ENCODE assay signal across 8 cellular contexts in genomic region chr14:50658203-50658602, GRCh38. TPM values are rescaled to one million over a fixed set of nuclear protein-coding genes. Genes with fewer than 3 reads are reported as not detected.
A peak's percentile ranks its signal among the peaks of the same experiment; 100 is the strongest.
DNase-seq lines count a peak whose midpoint lies in the region; ATAC-seq and TF ChIP-seq lines count a peak whose summit lies in the region.

No MANE protein-coding gene starts in this region.

- H3K9me3 Mint-ChIP-seq in endothelial cell (ENCODE audit: unreplicated experiment): no peaks in the 10 kb centered on the region
- H3K9me3 Mint-ChIP-seq in naive thymus-derived CD4-positive, alpha-beta T cell: no peaks in the 10 kb centered on the region

- TF ChIP-seq CTCF in endothelial cell (IDR thresholded peaks at IDR 0.05; ENCODE audit: unreplicated experiment): no peak
- TF ChIP-seq CTCF in thoracic aorta (IDR thresholded peaks at IDR 0.05): no peak

- CTCF ChIA-PET in naive thymus-derived CD4-positive, alpha-beta T cell (lab: Charles Lee): no interaction called here

- H3K27ac ChIP-seq in thoracic aorta: peak overlapping the region in 1 of 2 donors; percentile 38
- H3K27ac ChIP-seq in naive thymus-derived CD4-positive, alpha-beta T cell (ENCODE audit: low read depth, low read length): no peak overlapping the region

- POLR2A ChIA-PET in naive thymus-derived CD4-positive, alpha-beta T cell (lab: Charles Lee): no interaction called here

- H3K27me3 ChIP-seq in thoracic aorta (replicated peaks; ENCODE audit: insufficient read depth): no peaks in the 10 kb centered on the region
- no peaks in the 10 kb centered on the region for H3K27me3 ChIP-seq in naive thymus-derived CD4-positive, alpha-beta T cell (ENCODE audit: control insufficient read depth in 2 of 2, insufficient read depth in 2 of 2, low read length in 2 of 2)

- peak overlapping the region; percentile 97 for H3K27ac Mint-ChIP-seq in endothelial cell (ENCODE audit: unreplicated experiment)
- H3K27ac Mint-ChIP-seq in naive thymus-derived CD4-positive, alpha-beta T cell: no peak overlapping the region

- H3K9me3 ChIP-seq in thoracic aorta: no peaks in the 10 kb centered on the region
- H3K9me3 ChIP-seq in naive thymus-derived CD4-positive, alpha-beta T cell (ENCODE audit: control insufficient read depth in 2 of 3, low read length in 3 of 3): no peaks in the 10 kb centered on the region

- H3K4me1 Mint-ChIP-seq in endothelial cell (ENCODE audit: unreplicated experiment): peaks cover 16% of the 10 kb centered on the region
- peaks cover 0 to 15% (median 4%) of the 10 kb centered on the region in 7 donors for H3K4me1 Mint-ChIP-seq in naive thymus-derived CD4-positive, alpha-beta T cell

- H3K36me3 ChIP-seq in thoracic aorta: peaks cover 4% of the 10 kb centered on the region
- H3K36me3 ChIP-seq in naive thymus-derived CD4-positive, alpha-beta T cell (ENCODE audit: control insufficient read depth in 2 of 3, insufficient read depth in 3 of 3, low read length in 3 of 3): no peaks in the 10 kb centered on the region

- intact Hi-C loops in naive thymus-derived CD4-positive, alpha-beta T cell (cut with micrococcal nuclease): no loop called here

- ATAC-seq in left lobe of liver (peak; percentile 77), thoracic aorta (ENCODE audit: insufficient number of reproducible peaks, low FRiP score, low read depth) (no peak), HG02870 (IDR thresholded peaks at IDR 0.05; ENCODE audit: unreplicated experiment) (no peak)
- ATAC-seq in naive thymus-derived CD4-positive, alpha-beta T cell: no peak

- H3K4me3 ChIP-seq in thoracic aorta: peak overlapping the region; percentile 5
- no peak overlapping the region for H3K4me3 ChIP-seq in naive thymus-derived CD4-positive, alpha-beta T cell (ENCODE audit: low read length)

- peaks cover 22 to 68% of the 10 kb centered on the region in 2 donors for H3K4me1 ChIP-seq in thoracic aorta (ENCODE audit: control insufficient read depth in 1 of 2, low read depth in 2 of 2)
- H3K4me1 ChIP-seq in naive thymus-derived CD4-positive, alpha-beta T cell (ENCODE audit: control insufficient read depth in 2 of 2, insufficient read depth in 2 of 2, low read length in 2 of 2): no peaks in the 10 kb centered on the region

- peak overlapping the region; percentile 53 for H3K4me3 Mint-ChIP-seq in endothelial cell (ENCODE audit: unreplicated experiment)
- no peak overlapping the region for H3K4me3 Mint-ChIP-seq in naive thymus-derived CD4-positive, alpha-beta T cell

- H3K36me3 Mint-ChIP-seq in endothelial cell (ENCODE audit: low read depth, unreplicated experiment): peaks cover 9% of the 10 kb centered on the region
- peaks cover 3 to 23% (median 10%) of the 10 kb centered on the region in 5 donors for H3K36me3 Mint-ChIP-seq in naive thymus-derived CD4-positive, alpha-beta T cell

- peaks cover 4% of the 10 kb centered on the region for H3K27me3 Mint-ChIP-seq in endothelial cell (ENCODE audit: unreplicated experiment)
- no peaks in the 10 kb centered on the region for H3K27me3 Mint-ChIP-seq in naive thymus-derived CD4-positive, alpha-beta T cell

- DNase-seq in NCI-H226 (peak; percentile 47), endothelial cell (ENCODE audit: low spot score) (no peak), left lobe of liver (ENCODE audit: low spot score) (no peak), thoracic aorta (ENCODE audit: low spot score) (no peak), NCI-H2107 treated with DMSO at 0.1 percent for 48 hours (lab: John Stamatoyannopoulos, UW; ENCODE audit: unreplicated experiment) (no peak), SKM-1 (lab: John Stamatoyannopoulos, UW; ENCODE audit: unreplicated experiment) (no peak)
- no peak for DNase-seq in naive thymus-derived CD4-positive, alpha-beta T cell

RNA-seq across cellular contexts. Expression of gene SAV1, which starts 9.9 kb away (rescaled TPM):
- total RNA-seq in endothelial cell (ENCODE audit: unreplicated experiment) (24.0 TPM), left lobe of liver (7.7 TPM), thoracic aorta (10 to 100 TPM; 35.6 to 47.9 TPM)
- total RNA-seq in naive thymus-derived CD4-positive, alpha-beta T cell: 1 to 10 TPM; 7.2 to 9.4 (median 8.7) TPM
- polyA plus RNA-seq in naive thymus-derived CD4-positive, alpha-beta T cell: 1 to 10 TPM; 7.4 to 8.9 TPM
